ENCODE assay signal across 8 cellular contexts in the genomic region with DNA sequence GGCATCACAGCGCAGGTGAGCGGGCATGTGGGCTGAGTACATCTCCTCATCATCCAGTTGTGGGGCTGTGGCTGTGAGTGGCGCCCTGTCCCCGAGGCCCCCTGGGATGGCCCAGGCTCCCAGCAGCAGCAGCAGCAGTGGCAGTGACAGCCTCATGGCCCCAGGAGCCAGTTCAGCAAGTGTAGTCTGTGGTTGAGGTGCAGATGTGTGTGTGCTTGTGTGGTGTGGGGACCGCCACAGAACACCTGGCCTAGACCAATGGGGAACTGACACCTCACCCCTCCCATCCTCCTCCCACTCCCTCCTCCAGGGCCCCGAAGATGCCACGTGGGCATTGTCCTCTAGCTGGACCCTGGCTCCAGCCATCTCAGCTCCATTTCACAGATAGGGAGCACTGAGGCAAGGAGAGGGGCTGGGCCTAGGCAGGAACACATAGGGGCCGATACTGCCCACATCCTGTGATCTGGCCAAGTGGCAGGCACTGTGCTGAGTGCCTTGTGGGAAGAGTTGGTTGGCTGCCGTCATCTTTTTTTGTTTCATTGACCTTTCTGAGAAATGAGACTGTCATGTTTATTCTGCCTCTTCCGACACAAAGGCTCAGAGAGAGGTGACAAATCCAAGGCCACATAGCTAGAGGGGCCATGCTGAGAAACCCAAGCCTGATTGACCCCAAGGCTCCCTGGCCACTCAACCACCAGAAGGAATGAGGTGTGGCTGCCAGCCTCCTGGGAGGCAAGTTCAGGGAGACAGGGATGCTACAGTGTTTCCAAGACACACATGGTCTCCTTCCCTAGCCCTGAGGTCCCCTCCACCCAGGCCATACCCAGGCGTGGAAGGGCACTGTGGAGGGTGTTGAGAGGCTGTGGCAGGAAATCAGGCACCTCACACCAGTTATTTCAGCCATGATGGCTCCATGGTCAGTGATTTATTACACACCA. TPM values are rescaled to one million over a fixed set of nuclear protein-coding genes. Genes with fewer than 3 reads are reported as not detected.
A peak's percentile ranks its signal among the peaks of the same experiment; 100 is the strongest.
DNase-seq lines count a peak whose midpoint lies in the region; ATAC-seq and TF ChIP-seq lines count a peak whose summit lies in the region.

A gene with protein sequence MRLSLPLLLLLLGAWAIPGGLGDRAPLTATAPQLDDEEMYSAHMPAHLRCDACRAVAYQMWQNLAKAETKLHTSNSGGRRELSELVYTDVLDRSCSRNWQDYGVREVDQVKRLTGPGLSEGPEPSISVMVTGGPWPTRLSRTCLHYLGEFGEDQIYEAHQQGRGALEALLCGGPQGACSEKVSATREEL (minus strand): TSS at position 213 of the 938 bp plus-strand sequence. CDS start 57 bp downstream, at position 156.

- peak within 1 kb of the TSS; percentile 64 for H3K4me3 Mint-ChIP-seq in CD4-positive, alpha-beta T cell

- intact Hi-C loops in CD4-positive, alpha-beta T cell (cut with DNase I, micrococcal nuclease) = loop anchor here (5.0 kb wide), 1 partner anchor 48 kb away; the partner anchor contains the start of gene PAIP2 (in 2 of the 2)
- intact Hi-C loops in lower leg skin (cut with DNase I; ENCODE audit: low total_unique reads) = no loop called here

- TF ChIP-seq CTCF in CD4-positive, alpha-beta T cell (IDR thresholded peaks at IDR 0.05) = no peak
- no peak for TF ChIP-seq CTCF in osteoblast (IDR thresholded peaks at IDR 0.05; ENCODE audit: extremely low read depth, low read depth, low read length)
- no peak for TF ChIP-seq CTCF in lower leg skin (IDR thresholded peaks at IDR 0.05)
- no peak for TF ChIP-seq CTCF in hepatocyte (IDR thresholded peaks at IDR 0.05; ENCODE audit: poor library complexity)

- H3K9me3 Mint-ChIP-seq in CD4-positive, alpha-beta T cell = no peaks in the 10 kb centered on the region

- H2AFZ ChIP-seq in osteoblast (ENCODE audit: low read length) (no peak within 1 kb of the TSS), hepatocyte (no peak within 1 kb of the TSS)

- ATAC-seq in CD4-positive, alpha-beta T cell (ENCODE audit: poor library complexity) = peak; percentile 24
- peak; percentile 25 for ATAC-seq in GM19438 (IDR thresholded peaks at IDR 0.05; ENCODE audit: low read depth, unreplicated experiment)
- peak; percentile 38 for ATAC-seq in HG03442 (IDR thresholded peaks at IDR 0.05; ENCODE audit: unreplicated experiment)

- H3K27me3 Mint-ChIP-seq in CD4-positive, alpha-beta T cell = no peaks in the 10 kb centered on the region

- H3K36me3 ChIP-seq in osteoblast (ENCODE audit: insufficient read depth, low read length) (no peaks in the 10 kb centered on the region), hepatocyte (replicated peaks; ENCODE audit: insufficient read depth, low read depth) (no peaks in the 10 kb centered on the region)

- CTCF ChIA-PET in CD4-positive, alpha-beta T cell (lab: Charles Lee) = no interaction called here

- H3K9me2 ChIP-seq in hepatocyte (replicated peaks; ENCODE audit: insufficient read depth) = no peaks in the 10 kb centered on the region

- H3K27ac ChIP-seq in CD4-positive, alpha-beta T cell (ENCODE audit: low read depth, low read length) = no peak within 1 kb of the TSS
- H3K27ac ChIP-seq in osteoblast (ENCODE audit: low read depth, low read length) (no peak within 1 kb of the TSS), hepatocyte (no peak within 1 kb of the TSS)

- H3K9me3 ChIP-seq in CD4-positive, alpha-beta T cell (ENCODE audit: control insufficient read depth, low read length) = no peaks in the 10 kb centered on the region
- H3K9me3 ChIP-seq in osteoblast (ENCODE audit: low read depth, low read length) (no peaks in the 10 kb centered on the region), hepatocyte (ENCODE audit: low read depth) (no peaks in the 10 kb centered on the region)

- no peaks in the 10 kb centered on the region for H3K4me1 ChIP-seq in osteoblast (ENCODE audit: insufficient read depth, low read length)
- H3K4me1 ChIP-seq in hepatocyte (ENCODE audit: insufficient read depth) = peaks cover 8% of the 10 kb centered on the region

- 80 to 81% methylated on average over 10 to 11 of the region's 11 CpGs for WGBS in lower leg skin, 2 donors
- 87% methylated on average over 11 of the region's 11 CpGs for WGBS in hepatocyte (ENCODE audit: low lambda C conversion rate, missing lambda C conversion rate)

- no peak for TF ChIP-seq POLR2A in lower leg skin (IDR thresholded peaks at IDR 0.05)

- no peaks in the 10 kb centered on the region for H3K79me2 ChIP-seq in osteoblast (ENCODE audit: insufficient read depth, low read length)
- no peaks in the 10 kb centered on the region for H3K79me2 ChIP-seq in hepatocyte

- peak in 7 of 10 experiments; percentile 17 to 48 (median 32) for DNase-seq in CD4-positive, alpha-beta T cell
- DNase-seq in activated T-cell treated with anti-CD3 and anti-CD28 coated beads for 24 hours (ENCODE audit: low read depth) = peak; percentile 30
- peak; percentile 87 for DNase-seq in osteoblast (ENCODE audit: insufficient read length, low spot score, missing footprints)
- DNase-seq in lower leg skin (ENCODE audit: low spot score in 2 of 2) = no peak
- no peak for DNase-seq in hepatocyte (ENCODE audit: low spot score)
- DNase-seq in NCI-H1417 (lab: John Stamatoyannopoulos, UW) = no peak

- H3K4me2 ChIP-seq in osteoblast (ENCODE audit: insufficient read depth, low read length) = no peak within 1 kb of the TSS
- H3K4me2 ChIP-seq in hepatocyte = no peak within 1 kb of the TSS

- POLR2A ChIA-PET in CD4-positive, alpha-beta T cell (lab: Charles Lee) = interaction anchor here (1.0 to 3.2 kb wide), 3 partner anchors 14 to 175 kb away, joined by 3 to 11 read pairs (median 3); partner anchors contain the start of gene SPATA24

- no peaks in the 10 kb centered on the region for H3K36me3 Mint-ChIP-seq in CD4-positive, alpha-beta T cell (ENCODE audit: low read depth)

- peaks cover 6% of the 10 kb centered on the region for H3K27me3 ChIP-seq in CD4-positive, alpha-beta T cell (ENCODE audit: control insufficient read depth, insufficient read depth, low read length)
- H3K27me3 ChIP-seq in osteoblast (ENCODE audit: insufficient read depth, low read length) (peaks cover 18% of the 10 kb centered on the region), hepatocyte (peaks cover 20% of the 10 kb centered on the region)

- peak within 1 kb of the TSS; percentile 66 for H3K27ac Mint-ChIP-seq in CD4-positive, alpha-beta T cell

- H3K4me3 ChIP-seq in osteoblast (ENCODE audit: insufficient read depth, low read length) (no peak within 1 kb of the TSS), lower leg skin (ENCODE audit: low read depth, poor library complexity, severe bottlenecking) (no peak within 1 kb of the TSS), hepatocyte (no peak within 1 kb of the TSS)

- H3K4me1 Mint-ChIP-seq in CD4-positive, alpha-beta T cell (ENCODE audit: low read depth) = peaks cover 57% of the 10 kb centered on the region

- H4K20me1 ChIP-seq in osteoblast (ENCODE audit: insufficient read depth, low read length) (no peaks in the 10 kb centered on the region), hepatocyte (ENCODE audit: insufficient read depth, poor library complexity, severe bottlenecking) (no peaks in the 10 kb centered on the region)

RNA-seq across cellular contexts. Expression of the gene that starts here (rescaled TPM):
- under 1 TPM; 0.42 to 0.63 TPM for total RNA-seq in CD4-positive, alpha-beta T cell
- total RNA-seq in osteoblast (0.29 TPM in 1 of 2 replicates, not detected in the other), lower leg skin (not detected), hepatocyte (not detected in 2 replicates)
- polyA plus RNA-seq in hepatocyte = 0.30 TPM in 1 of 2 replicates, not detected in the other

Comparison
In these comparisons a context has a peak if more than half of its experiments do, and no peak if none do; other contexts are left out.
1. Peak in DNase-seq and ATAC-seq in CD4-positive, alpha-beta T cell; RNA of the gene not detected or under 1 TPM.
2. Peak in DNase-seq in osteoblast; RNA of the gene not detected or under 1 TPM.